1 cellular context compared by ENCODE assay signal in genomic region chr13:44331446-44331845, GRCh38.
TF ChIP-seq lines count a peak whose summit lies in the region.

No MANE protein-coding gene starts in this region.

TF ChIP-seq in A549, 52 proteins besides CTCF, POLR2A, EP300 and RAD21 (continued from another document):
- TF ChIP-seq E2F6 (IDR thresholded peaks at IDR 0.05; ENCODE audit: borderline replicate concordance, low read depth) (no peak), TFCP2L1 (CRISPR knock-in tag; IDR thresholded peaks at IDR 0.05) (no peak), CBX8 (IDR thresholded peaks at IDR 0.05) (no peak), NPAS2 (CRISPR knock-in tag; IDR thresholded peaks at IDR 0.05; ENCODE audit: borderline replicate concordance) (no peak)
